Comparison of ENCODE assay signal across 15 cellular contexts in the genomic region with DNA sequence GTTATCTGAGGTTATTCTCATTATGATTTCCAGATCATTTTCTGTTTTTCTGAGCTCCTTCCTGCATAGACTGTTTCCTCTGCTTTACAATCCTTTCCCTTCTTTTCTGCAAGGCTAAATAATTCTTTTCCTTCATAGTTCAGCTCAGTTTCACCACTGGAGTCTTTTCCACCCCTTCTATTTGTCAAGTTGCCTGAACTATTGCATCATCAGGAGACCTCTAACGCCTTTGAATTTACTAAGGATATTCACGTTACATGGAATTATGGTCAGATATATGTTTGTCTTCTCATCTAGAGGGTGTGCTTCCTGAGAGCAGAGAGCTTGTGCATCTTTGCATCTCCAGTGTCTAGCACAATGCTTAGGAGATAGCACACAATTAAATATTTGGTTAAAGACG.
DNase-seq lines count a peak whose midpoint lies in the region; ATAC-seq, FAIRE-seq and TF ChIP-seq lines count a peak whose summit lies in the region.
"Had no signal": no experiment of that assay in that cellular context is flagged by ENCODE, and none has a peak within 500 bp of the region (broad histone marks: within the 10 kb centered on the region; RNA-seq: fewer than 3 reads in every experiment).

No MANE protein-coding gene starts in this region.

- H3K36me3 ChIP-seq in HepG2 (replicated peaks in 1 of 2; ENCODE audit: control insufficient read depth in 1 of 2, insufficient read depth in 2 of 2, low read length in 2 of 2) (no peaks in the 10 kb centered on the region), right lobe of liver (no peaks in the 10 kb centered on the region)
- H3K36me3 ChIP-seq: BLaER1 treated with 17β-estradiol and CSF1 and Interleukin-3, amounts not matched to agents 10 nM and 100 nM had no signal

- peaks cover 28% of the 10 kb centered on the region for H3K4me1 Mint-ChIP-seq in nephron
- H3K4me1 Mint-ChIP-seq: H9 had no signal

- no peak for TF ChIP-seq POLR2A in HepG2 (IDR thresholded peaks at IDR 0.05; ENCODE audit: insufficient read depth in 1 of 2, low read depth in 2 of 2, low read length in 2 of 2)
- TF ChIP-seq POLR2A in right lobe of liver (IDR thresholded peaks at IDR 0.05): no peak

- TF ChIP-seq EP300 in HepG2 (IDR thresholded peaks at IDR 0.05; ENCODE audit: low read depth in 2 of 2, low read length in 2 of 2) (no peak), HepG2 (CRISPR knock-in tag; IDR thresholded peaks at IDR 0.05; ENCODE audit: borderline replicate concordance) (no peak)

- ATAC-seq in HepG2 (no peak), right lobe of liver (no peak), HG02588 (IDR thresholded peaks at IDR 0.05; ENCODE audit: unreplicated experiment) (no peak), HG03521 (IDR thresholded peaks at IDR 0.05; ENCODE audit: unreplicated experiment) (no peak)
- ATAC-seq: CD8-positive, alpha-beta T cell had no signal

- POLR2A ChIA-PET in HepG2 (lab: Yijun Ruan, JAX): no interaction called here

- H3K4me3 ChIP-seq in HepG2 (replicated peaks in 1 of 3; ENCODE audit: insufficient read depth in 1 of 3, low read depth in 2 of 3, low read length in 3 of 3) (no peak overlapping the region), right lobe of liver (no peak overlapping the region)
- H3K4me3 ChIP-seq: BLaER1 treated with 17β-estradiol and CSF1 and Interleukin-3, amounts not matched to agents 10 nM and 100 nM had no signal

- 5% methylated on average over 3 of the region's 3 CpGs for WGBS in HepG2 (ENCODE audit: low lambda C conversion rate)
- 56% methylated on average over 3 of the region's 3 CpGs for WGBS in right lobe of liver (ENCODE audit: insufficient coverage, low coverage, low lambda C conversion rate, missing lambda C conversion rate)

- in situ Hi-C loops in HepG2 (cut with HindIII; ENCODE audit: extremely low pct_ligation_motif_present, low pct_unique_long_range_greater_than_20kb): no loop called here

- TF ChIP-seq CTCF in HepG2 (CRISPR knock-in tag; IDR thresholded peaks at IDR 0.05): no peak
- no peak for TF ChIP-seq CTCF in right lobe of liver (IDR thresholded peaks at IDR 0.05)
- no peak for TF ChIP-seq CTCF in nephron (IDR thresholded peaks at IDR 0.05; ENCODE audit: unreplicated experiment in 3 of 3)

- H3K9me3 ChIP-seq in HepG2 (ENCODE audit: low read length): 0 out of 2 replicates have a peak, but pooled peaks cover 2% of the 10 kb centered on the region
- no peaks in the 10 kb centered on the region for H3K9me3 ChIP-seq in right lobe of liver
- H3K9me3 ChIP-seq: BLaER1 treated with 17β-estradiol and CSF1 and Interleukin-3, amounts not matched to agents 10 nM and 100 nM had no signal

- H3K27ac Mint-ChIP-seq in nephron: peak overlapping the region; percentile 21 to 49 (median 22)
- H3K27ac Mint-ChIP-seq: CD8-positive, alpha-beta T cell had no signal

- TF ChIP-seq RAD21 in HepG2 (CRISPR knock-in tag; IDR thresholded peaks at IDR 0.05): no peak

- H3K27me3 ChIP-seq in HepG2 (ENCODE audit: control insufficient read depth in 1 of 2, insufficient read depth in 2 of 2, low read length in 2 of 2) (no peaks in the 10 kb centered on the region), right lobe of liver (no peaks in the 10 kb centered on the region)
- H3K27me3 ChIP-seq: BLaER1 treated with 17β-estradiol and CSF1 and Interleukin-3, amounts not matched to agents 10 nM and 100 nM had no signal

- BruUV-seq in HepG2 (replicated peaks; lab: Mats Ljungman, UMichigan): no TSS peak

- FAIRE-seq in HepG2 (lab: Jason Lieb, UNC): no peak

- no peaks in the 10 kb centered on the region for H3K79me2 ChIP-seq in HepG2 (ENCODE audit: insufficient read depth, low read length)

- intact Hi-C loops in HepG2 (cut with micrococcal nuclease; ENCODE audit: unreplicated experiment): no loop called here
- intact Hi-C loops in right lobe of liver (cut with DNase I): loop anchor here in 1 of 2 donors (10.0 kb wide), 1 partner anchor 124 kb away; no protein-coding TSS in a partner anchor

- H3K4me2 ChIP-seq in HepG2 (ENCODE audit: low read depth, low read length): no peak overlapping the region
- H3K4me2 ChIP-seq: BLaER1 treated with 17β-estradiol and CSF1 and Interleukin-3, amounts not matched to agents 10 nM and 100 nM had no signal

- DNase-seq in HepG2 (ENCODE audit: low spot score) (no peak), right lobe of liver (no peak), OCI-M1 (lab: John Stamatoyannopoulos, UW) (peak; percentile 10), hippocampal formation (lab: John Stamatoyannopoulos, UW) (no peak)
- DNase-seq: 8988T; Calu3; CD8-positive, alpha-beta T cell; DMS79 treated with DMSO at 0.1 percent for 48 hours; GF-D8; GOT3; H9 had no signal

- H4K20me1 ChIP-seq in HepG2 (ENCODE audit: insufficient read depth, low read length): no peaks in the 10 kb centered on the region
- H4K20me1 ChIP-seq: BLaER1 treated with 17β-estradiol and CSF1 and Interleukin-3, amounts not matched to agents 10 nM and 100 nM had no signal

- H3K9me3 Mint-ChIP-seq in nephron: no peaks in the 10 kb centered on the region
- H3K9me3 Mint-ChIP-seq: CD8-positive, alpha-beta T cell; H9 had no signal

- CTCF ChIA-PET in HepG2 (lab: Yijun Ruan, JAX; ENCODE audit: low intra/inter-chr PET ratio, low total read pairs): no interaction called here

- no peak overlapping the region for H3K9ac ChIP-seq in HepG2 (ENCODE audit: insufficient read depth, low read depth, low read length)
- H3K9ac ChIP-seq: BLaER1 treated with 17β-estradiol and CSF1 and Interleukin-3, amounts not matched to agents 10 nM and 100 nM had no signal

- no peak overlapping the region for H2AFZ ChIP-seq in HepG2 (ENCODE audit: low read length)

- no peak overlapping the region for H3K27ac ChIP-seq in HepG2 (ENCODE audit: extremely low read length, insufficient read depth, low read length)
- H3K27ac ChIP-seq in right lobe of liver: no peak overlapping the region
- H3K27ac ChIP-seq: BLaER1 treated with 17β-estradiol and CSF1 and Interleukin-3, amounts not matched to agents 10 nM and 100 nM had no signal

- no peaks in the 10 kb centered on the region for H3K36me3 Mint-ChIP-seq in nephron (ENCODE audit: low read depth)
- H3K36me3 Mint-ChIP-seq: CD8-positive, alpha-beta T cell had no signal

- no peaks in the 10 kb centered on the region for H3K4me1 ChIP-seq in HepG2 (ENCODE audit: insufficient read depth, low read length)
- H3K4me1 ChIP-seq in right lobe of liver: no peaks in the 10 kb centered on the region
- H3K4me1 ChIP-seq: BLaER1 treated with 17β-estradiol and CSF1 and Interleukin-3, amounts not matched to agents 10 nM and 100 nM had no signal

- H3K4me3 Mint-ChIP-seq in nephron: no peak overlapping the region
- H3K4me3 Mint-ChIP-seq: CD8-positive, alpha-beta T cell; H9 had no signal

- H3K27me3 Mint-ChIP-seq in nephron (ENCODE audit: low read depth): peaks cover 7% of the 10 kb centered on the region

TF ChIP-seq in HepG2, 621 proteins besides CTCF, POLR2A, EP300 and RAD21:
- TF ChIP-seq SCMH1 (CRISPR knock-in tag; IDR thresholded peaks at IDR 0.05; ENCODE audit: borderline replicate concordance) (no peak), ATF7 (IDR thresholded peaks at IDR 0.05) (peak; percentile 76), ATF7 (CRISPR knock-in tag; IDR thresholded peaks at IDR 0.05) (no peak), MATR3 (CRISPR knock-in tag; IDR thresholded peaks at IDR 0.05) (no peak), SNAI1 (CRISPR knock-in tag; IDR thresholded peaks at IDR 0.05; ENCODE audit: borderline replicate concordance) (no peak), CEBPB (IDR thresholded peaks at IDR 0.05; ENCODE audit: borderline replicate concordance, low read depth, low read length) (peak; percentile 82)
